9 cellular contexts compared by ENCODE assay signal in genomic region chr17:56597495-56597990, GRCh38. TPM values are rescaled to one million over a fixed set of nuclear protein-coding genes. Genes with fewer than 3 reads are reported as not detected.
DNase-seq lines count a peak whose midpoint lies in the region; ATAC-seq, FAIRE-seq and TF ChIP-seq lines count a peak whose summit lies in the region.
"Had no signal": no experiment of that assay in that cellular context is flagged by ENCODE, and none has a peak within 500 bp of the region (broad histone marks: within the 10 kb centered on the region; RNA-seq: fewer than 3 reads in every experiment).

No MANE protein-coding gene starts in this region.

- peak in 3 of 10 experiments; percentile 3 to 26 (median 21) for DNase-seq in CD4-positive, alpha-beta T cell
- DNase-seq in osteoblast (ENCODE audit: insufficient read length, low spot score, missing footprints) (no peak), frontal cortex (ENCODE audit: low spot score in 2 of 2) (no peak), uterus (no peak), dermis blood vessel endothelial cell (no peak)

- peaks cover 19% of the 10 kb centered on the region for H3K27me3 ChIP-seq in CD4-positive, alpha-beta T cell (ENCODE audit: control insufficient read depth, insufficient read depth, low read length)
- H3K27me3 ChIP-seq in Loucy (ENCODE audit: insufficient read depth, low read length, poor library complexity, severe bottlenecking) (no peaks in the 10 kb centered on the region), osteoblast (ENCODE audit: insufficient read depth, low read length) (peaks cover 37% of the 10 kb centered on the region), uterus (peaks cover 24 to 57% of the 10 kb centered on the region in 2 donors)

- H3K27ac ChIP-seq in CD4-positive, alpha-beta T cell (ENCODE audit: low read depth, low read length), result peak overlapping the region; percentile 48
- H3K27ac ChIP-seq in osteoblast (ENCODE audit: low read depth, low read length) (no peak overlapping the region), uterus (no peak overlapping the region)
- H3K27ac ChIP-seq: VCaP had no signal

- H3F3A ChIP-seq in Loucy (ENCODE audit: low read depth), result no peaks in the 10 kb centered on the region

- peaks cover 24% of the 10 kb centered on the region for H3K27me3 Mint-ChIP-seq in CD4-positive, alpha-beta T cell
- H3K27me3 Mint-ChIP-seq in brain, result peaks cover 27% of the 10 kb centered on the region

- ATAC-seq in CD4-positive, alpha-beta T cell (ENCODE audit: poor library complexity), result no peak
- ATAC-seq in GM21717 (IDR thresholded peaks at IDR 0.05; ENCODE audit: unreplicated experiment), result no peak

- H3K36me3 Mint-ChIP-seq in CD4-positive, alpha-beta T cell (ENCODE audit: low read depth), result peaks cover 16% of the 10 kb centered on the region
- no peaks in the 10 kb centered on the region for H3K36me3 Mint-ChIP-seq in brain

- H3K79me2 ChIP-seq in Loucy (ENCODE audit: insufficient read depth, low read length), result peaks cover 29% of the 10 kb centered on the region
- H3K79me2 ChIP-seq in osteoblast (ENCODE audit: insufficient read depth, low read length), result no peaks in the 10 kb centered on the region

- FAIRE-seq in frontal cortex (lab: Jason Lieb, UNC), result no peak

- no peaks in the 10 kb centered on the region for H3K9me3 Mint-ChIP-seq in CD4-positive, alpha-beta T cell
- no peaks in the 10 kb centered on the region for H3K9me3 Mint-ChIP-seq in brain

- H2AFZ ChIP-seq in Loucy (ENCODE audit: low read length), result no peak overlapping the region
- no peak overlapping the region for H2AFZ ChIP-seq in osteoblast (ENCODE audit: low read length)

- no peaks in the 10 kb centered on the region for H3K9me3 ChIP-seq in CD4-positive, alpha-beta T cell (ENCODE audit: control insufficient read depth, low read length)
- H3K9me3 ChIP-seq in Loucy (ENCODE audit: insufficient read depth, low read depth, low read length) (no peaks in the 10 kb centered on the region), osteoblast (ENCODE audit: low read depth, low read length) (no peaks in the 10 kb centered on the region), uterus (no peaks in the 10 kb centered on the region)

- H3K9me2 ChIP-seq in Loucy (replicated peaks; ENCODE audit: low read depth, low read length), result no peaks in the 10 kb centered on the region

- H3K9ac ChIP-seq in Loucy (ENCODE audit: low read depth, low read length, poor library complexity, severe bottlenecking), result peak overlapping the region; percentile 81

- TF ChIP-seq CTCF in CD4-positive, alpha-beta T cell (IDR thresholded peaks at IDR 0.05), result no peak
- no peak for TF ChIP-seq CTCF in Loucy (conservative IDR thresholded peaks at IDR 0.05; ENCODE audit: low read length)
- TF ChIP-seq CTCF in brain (conservative IDR thresholded peaks at IDR 0.05), result no peak
- TF ChIP-seq CTCF in osteoblast (IDR thresholded peaks at IDR 0.05; ENCODE audit: extremely low read depth, low read depth, low read length), result no peak
- TF ChIP-seq CTCF in uterus (IDR thresholded peaks at IDR 0.05), result no peak

- H3K4me2 ChIP-seq in Loucy (ENCODE audit: low read depth, low read length, poor library complexity, severe bottlenecking) (peak overlapping the region; percentile 99), osteoblast (ENCODE audit: insufficient read depth, low read length) (peak overlapping the region; percentile 79)

- peaks cover 58% of the 10 kb centered on the region for H3K4me1 Mint-ChIP-seq in CD4-positive, alpha-beta T cell (ENCODE audit: low read depth)
- H3K4me1 Mint-ChIP-seq in brain, result peaks cover 39% of the 10 kb centered on the region

- intact Hi-C loops in CD4-positive, alpha-beta T cell (cut with DNase I, micrococcal nuclease), result loop anchor here in 1 of 2 experiments (2.0 to 10.0 kb wide), 3 partner anchors 35 to 487 kb away; partner anchors contain the start of genes AKAP1 and COIL
- intact Hi-C loops in uterus (cut with DNase I; ENCODE audit: low total_unique reads), result loop anchor here (10.0 kb wide), 1 partner anchor 117 kb away; no protein-coding TSS in a partner anchor

- POLR2A ChIA-PET in CD4-positive, alpha-beta T cell (lab: Charles Lee), result interaction anchor here (0.7 to 2.3 kb wide), 5 partner anchors 32 to 50 kb away, joined by 3 to 9 read pairs (median 5); no protein-coding TSS in a partner anchor

- H3K4me1 ChIP-seq in Loucy (ENCODE audit: insufficient read depth, low read length, poor library complexity, severe bottlenecking), result peaks cover 24% of the 10 kb centered on the region
- H3K4me1 ChIP-seq in osteoblast (ENCODE audit: insufficient read depth, low read length), result peaks cover 16% of the 10 kb centered on the region
- peaks cover 0 to 31% of the 10 kb centered on the region in 2 donors for H3K4me1 ChIP-seq in uterus

- CTCF ChIA-PET in CD4-positive, alpha-beta T cell (lab: Charles Lee), result no interaction called here

- peak overlapping the region; percentile 83 for H3K4me3 ChIP-seq in Loucy (ENCODE audit: low read length, poor library complexity, severe bottlenecking)
- H3K4me3 ChIP-seq in osteoblast (ENCODE audit: insufficient read depth, low read length), result peak overlapping the region; percentile 53
- H3K4me3 ChIP-seq in uterus, result no peak overlapping the region

- H3K4me3 Mint-ChIP-seq in CD4-positive, alpha-beta T cell, result peak overlapping the region; percentile 93
- peak overlapping the region; percentile 86 to 92 (median 90) for H3K4me3 Mint-ChIP-seq in brain

- TF ChIP-seq POLR2A in uterus (IDR thresholded peaks at IDR 0.05), result no peak

- H3K36me3 ChIP-seq in Loucy (ENCODE audit: insufficient read depth, low read length) (no peaks in the 10 kb centered on the region), osteoblast (ENCODE audit: insufficient read depth, low read length) (no peaks in the 10 kb centered on the region), uterus (no peaks in the 10 kb centered on the region)

- H3K27ac Mint-ChIP-seq in CD4-positive, alpha-beta T cell, result peak overlapping the region; percentile 96
- H3K27ac Mint-ChIP-seq in brain, result peak overlapping the region in 3 of 5 experiments; percentile 70 to 85 (median 83)

- H4K20me1 ChIP-seq in Loucy (ENCODE audit: insufficient read depth, low read length, poor library complexity, severe bottlenecking), result no peaks in the 10 kb centered on the region
- no peaks in the 10 kb centered on the region for H4K20me1 ChIP-seq in osteoblast (ENCODE audit: insufficient read depth, low read length)

RNA-seq across cellular contexts. Expression of gene NOG, which starts 4.0 kb away (rescaled TPM):
- total RNA-seq in CD4-positive, alpha-beta T cell, result 10 to 100 TPM; 12.5 to 12.7 TPM
- polyA plus RNA-seq in brain (ENCODE audit: insufficient read depth, low read depth, low replicate concordance), result 0.66 TPM
- total RNA-seq in osteoblast (0.72 and 1.2 TPM in 2 replicates), frontal cortex (7.7 TPM), uterus (1 to 10 TPM in 1 of 4 donors, under 1 TPM in 1, not detected in 2; 0.21 to 2.6 TPM), dermis blood vessel endothelial cell (0.23 and 1.2 TPM in 2 replicates)

Comparison
In these comparisons a context has a peak if more than half of its experiments do, and no peak if none do; other contexts are left out.
1. H3K4me3 ChIP-seq: peak in Loucy (single experiment) and osteoblast (single experiment); none in uterus (0 of 2).